In genomic region chr13:51501592-51502205, GRCh38 we compare ENCODE assay signal across 8 cellular contexts. TPM values are rescaled to one million over a fixed set of nuclear protein-coding genes. Genes with fewer than 3 reads are reported as not detected.
DNase-seq lines count a peak whose midpoint lies in the region; ATAC-seq, FAIRE-seq and TF ChIP-seq lines count a peak whose summit lies in the region.

No MANE protein-coding gene starts in this region.

- no peaks in the 10 kb centered on the region for H3K9me3 Mint-ChIP-seq in dendritic cell treated with granulocyte-macrophage colony-stimulating factor and Interleukin-4, amounts not matched to agents 40 ng/mL and 50 ng/mL, for 4 days

- no peaks in the 10 kb centered on the region for H3K36me3 Mint-ChIP-seq in dendritic cell treated with granulocyte-macrophage colony-stimulating factor and Interleukin-4, amounts not matched to agents 40 ng/mL and 50 ng/mL, for 4 days (ENCODE audit: low read depth)

- peaks cover 27% of the 10 kb centered on the region for H3K4me1 Mint-ChIP-seq in dendritic cell treated with granulocyte-macrophage colony-stimulating factor and Interleukin-4, amounts not matched to agents 40 ng/mL and 50 ng/mL, for 4 days (ENCODE audit: low read depth)

- no peak for FAIRE-seq in GM12891 (lab: Jason Lieb, UNC)

- peak overlapping the region; percentile 48 for H3K27ac Mint-ChIP-seq in dendritic cell treated with granulocyte-macrophage colony-stimulating factor and Interleukin-4, amounts not matched to agents 40 ng/mL and 50 ng/mL, for 4 days

- H3K27me3 Mint-ChIP-seq in dendritic cell treated with granulocyte-macrophage colony-stimulating factor and Interleukin-4, amounts not matched to agents 40 ng/mL and 50 ng/mL, for 4 days, result peaks cover 4% of the 10 kb centered on the region

- no peak for TF ChIP-seq POLR2A in GM12891 (IDR thresholded peaks at IDR 0.05; ENCODE audit: low read depth, low read length)

- intact Hi-C loops in dendritic cell treated with granulocyte-macrophage colony-stimulating factor and Interleukin-4, amounts not matched to agents 40 ng/mL and 50 ng/mL, for 4 days (cut with micrococcal nuclease), result loop anchor here (5.0 kb wide), 1 partner anchor 41 kb away; no protein-coding TSS in a partner anchor

- no peak overlapping the region for H3K4me3 Mint-ChIP-seq in dendritic cell treated with granulocyte-macrophage colony-stimulating factor and Interleukin-4, amounts not matched to agents 40 ng/mL and 50 ng/mL, for 4 days

- peak; percentile 79 for DNase-seq in ELR (ENCODE audit: low read depth)
- peak; percentile 74 for DNase-seq in HT1080 (ENCODE audit: low read depth)
- no peak for DNase-seq in GM12891 (ENCODE audit: insufficient read length, low spot score)
- no peak for DNase-seq in NCI-H345 treated with DMSO at 0.1 percent for 48 hours (lab: John Stamatoyannopoulos, UW; ENCODE audit: unreplicated experiment)
- no peak for DNase-seq in putamen (ENCODE audit: low spot score)
- no peak for DNase-seq in amniotic stem cell (lab: John Stamatoyannopoulos, UW)

- ATAC-seq in GM21423 (IDR thresholded peaks at IDR 0.05; ENCODE audit: unreplicated experiment), result peak; percentile 16

TF ChIP-seq in GM12891, 5 proteins besides CTCF, POLR2A, EP300 and RAD21:
- TF ChIP-seq POLR2AphosphoS5 (IDR thresholded peaks at IDR 0.05; ENCODE audit: low read depth, low read length) (no peak), TAF1 (IDR thresholded peaks at IDR 0.05; ENCODE audit: low read depth, low read length) (no peak), SPI1 (IDR thresholded peaks at IDR 0.05; ENCODE audit: low read depth, low read length) (no peak), PAX5 (IDR thresholded peaks at IDR 0.05; ENCODE audit: insufficient read depth, low read length, severe bottlenecking) (no peak), POU2F2 (IDR thresholded peaks at IDR 0.05; ENCODE audit: low read depth, low read length) (no peak)
TF ChIP-seq in GM12891: peak in this region for 0.

RNA-seq across cellular contexts. Expression of gene INTS6, which starts 48.9 kb away (rescaled TPM):
- 32.5 and 33.2 TPM in 2 replicates for total RNA-seq in HT1080 (2014; rRNA removed; shearing (Covaris generic))
- 14.7 and 18.4 TPM in 2 replicates for polyA plus RNA-seq in HT1080 (2015; cell fraction: cytosol; rRNA removed)
- 26.4 and 28.6 TPM in 2 replicates for polyA plus RNA-seq in HT1080 (2015; cell fraction: nucleus; rRNA removed)
- polyA plus RNA-seq in GM12891 (2012; ENCODE audit: low read depth, missing spikeins), result 17.0 TPM

Comparison
In these comparisons a context has a peak if more than half of its experiments do, and no peak if none do; other contexts are left out.
1. DNase-seq: peak in ELR (single experiment) and HT1080 (single experiment); none in GM12891 (single experiment), NCI-H345 treated with DMSO at 0.1 percent for 48 hours (single experiment), putamen (single experiment) and amniotic stem cell (single experiment).